ENCODE assay signal across 15 cellular contexts in the genomic region with DNA sequence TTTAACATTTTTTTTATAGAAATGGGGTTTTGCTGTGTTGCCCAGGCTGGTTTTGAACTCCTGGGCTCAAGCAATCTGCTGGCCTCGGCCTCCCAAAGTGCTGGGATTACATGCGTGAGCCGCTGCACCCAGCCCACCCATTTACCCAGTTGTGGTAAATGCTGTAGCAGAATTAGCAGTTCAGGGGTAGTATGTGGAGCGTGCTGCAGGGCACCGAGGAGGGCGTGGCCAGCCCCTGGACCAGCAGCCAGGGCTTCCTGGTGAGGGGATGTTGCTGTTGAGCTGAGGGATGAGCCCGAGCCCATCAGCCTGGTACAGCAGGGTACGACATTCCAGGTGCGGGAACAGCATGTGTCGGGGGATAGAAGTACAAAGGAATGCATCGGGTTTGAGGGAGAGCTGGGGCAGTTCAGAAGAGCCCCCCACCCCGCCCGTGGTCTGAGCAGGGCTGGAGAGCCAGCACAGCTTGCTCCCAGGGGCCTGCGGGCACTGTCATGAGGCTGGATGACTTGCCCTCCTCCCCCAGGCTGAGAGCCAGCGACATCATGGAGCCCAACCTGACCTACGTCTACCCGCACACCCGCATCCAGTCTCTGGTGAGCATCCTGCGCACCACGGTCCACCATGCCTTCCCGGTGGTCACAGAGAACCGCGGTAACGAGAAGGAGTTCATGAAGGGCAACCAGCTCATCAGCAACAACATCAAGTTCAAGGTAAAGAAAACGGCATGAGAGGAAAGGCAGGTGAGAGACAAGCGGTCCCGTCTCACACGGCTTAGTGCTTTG. TPM values are rescaled to one million over a fixed set of nuclear protein-coding genes. Genes with fewer than 3 reads are reported as not detected.
DNase-seq lines count a peak whose midpoint lies in the region; ATAC-seq and TF ChIP-seq lines count a peak whose summit lies in the region.
"Had no signal": no experiment of that assay in that cellular context is flagged by ENCODE, and none has a peak within 500 bp of the region (broad histone marks: within the 10 kb centered on the region; RNA-seq: fewer than 3 reads in every experiment).

No MANE protein-coding gene starts in this region.

- H3K4me2 ChIP-seq in neuronal stem cell (ENCODE audit: insufficient read depth, low read length, poor library complexity, severe bottlenecking): no peak overlapping the region
- H3K4me2 ChIP-seq: BLaER1 treated with 17β-estradiol and CSF1 and Interleukin-3, amounts not matched to agents 10 nM and 100 nM had no signal

- no peak overlapping the region for H2BK12ac ChIP-seq in neuronal stem cell (ENCODE audit: low read length)

- H2AK5ac ChIP-seq in neuronal stem cell (ENCODE audit: low read depth, low read length): no peak overlapping the region

- no CpG with 5 or more reads among the region's 28 CpGs for whole genome bisulfite sequencing in neuronal stem cell (ENCODE audit: extremely low coverage in 2 of 2, insufficient read length in 2 of 2, insufficient replicate concordance in 1 of 2), 2 donors

- H3K36me3 ChIP-seq in neuronal stem cell (replicated peaks in 1 of 2; ENCODE audit: control insufficient read depth in 2 of 2, insufficient read depth in 2 of 2, low read length in 2 of 2): peaks cover 76 to 96% of the 10 kb centered on the region in 2 donors

- peak; percentile 45 for DNase-seq in natural killer cell treated with Interleukin-12 subunit alpha and Interleukin-12 subunit beta and Interleukin-15 and Interleukin-18, amount 100 ng/mL, for 72 hours (ENCODE audit: low spot score)
- DNase-seq in natural killer cell: no peak
- no peak for DNase-seq in endothelial cell (ENCODE audit: low spot score)
- DNase-seq in neuronal stem cell (ENCODE audit: low spot score): no peak
- no peak for DNase-seq in T-helper 17 cell
- no peak for DNase-seq in GM13977 (ENCODE audit: low spot score)
- DNase-seq in DMS153 (lab: John Stamatoyannopoulos, UW): no peak
- DNase-seq: ACHN; CD4-positive, CD25-positive, alpha-beta regulatory T cell had no signal

- peak overlapping the region; percentile 25 for H3K23ac ChIP-seq in neuronal stem cell (ENCODE audit: low read depth, low read length, poor library complexity)

- H3K36me3 Mint-ChIP-seq in natural killer cell treated with Interleukin-12 subunit alpha and Interleukin-12 subunit beta and Interleukin-15 and Interleukin-18, amount 100 ng/mL, for 72 hours: peaks cover 9% of the 10 kb centered on the region
- H3K36me3 Mint-ChIP-seq in natural killer cell: peaks cover 6% of the 10 kb centered on the region
- peaks cover 45% of the 10 kb centered on the region for H3K36me3 Mint-ChIP-seq in endothelial cell (ENCODE audit: low read depth, unreplicated experiment)
- peaks cover 9% of the 10 kb centered on the region for H3K36me3 Mint-ChIP-seq in T-helper 17 cell (ENCODE audit: low read depth)

- no peak for TF ChIP-seq CTCF in natural killer cell (IDR thresholded peaks at IDR 0.05)
- TF ChIP-seq CTCF in endothelial cell (IDR thresholded peaks at IDR 0.05; ENCODE audit: unreplicated experiment): no peak
- no peak for TF ChIP-seq CTCF in GM13977 (IDR thresholded peaks at IDR 0.05; ENCODE audit: extremely low read depth, insufficient read depth, missing control alignments)

- no peak overlapping the region for H3K18ac ChIP-seq in neuronal stem cell (ENCODE audit: low read length)

- H3K4me1 Mint-ChIP-seq in natural killer cell treated with Interleukin-12 subunit alpha and Interleukin-12 subunit beta and Interleukin-15 and Interleukin-18, amount 100 ng/mL, for 72 hours (ENCODE audit: low read depth in 2 of 2): peaks cover 5 to 6% of the 10 kb centered on the region in 2 donors
- H3K4me1 Mint-ChIP-seq in natural killer cell: peaks cover 5 to 6% of the 10 kb centered on the region in 2 donors
- peaks cover 2% of the 10 kb centered on the region for H3K4me1 Mint-ChIP-seq in endothelial cell (ENCODE audit: unreplicated experiment)
- H3K4me1 Mint-ChIP-seq in T-helper 17 cell: peaks cover 6% of the 10 kb centered on the region

- peaks cover 4% of the 10 kb centered on the region for H3K79me1 ChIP-seq in neuronal stem cell (ENCODE audit: low read depth, low read length)

- intact Hi-C loops in natural killer cell (cut with micrococcal nuclease): no loop called here

- H3K4me3 ChIP-seq in neuronal stem cell (ENCODE audit: low read length in 2 of 2): no peak overlapping the region
- H3K4me3 ChIP-seq: BLaER1 treated with 17β-estradiol and CSF1 and Interleukin-3, amounts not matched to agents 10 nM and 100 nM had no signal

- H2AFZ ChIP-seq in neuronal stem cell (ENCODE audit: low read length): no peak overlapping the region

- no peak overlapping the region for H3K4me3 Mint-ChIP-seq in natural killer cell treated with Interleukin-12 subunit alpha and Interleukin-12 subunit beta and Interleukin-15 and Interleukin-18, amount 100 ng/mL, for 72 hours
- H3K4me3 Mint-ChIP-seq in natural killer cell (no peak overlapping the region), endothelial cell (ENCODE audit: unreplicated experiment) (peak overlapping the region; percentile 39), T-helper 17 cell (no peak overlapping the region)
- H3K4me3 Mint-ChIP-seq: CD4-positive, CD25-positive, alpha-beta regulatory T cell had no signal

- H3K4me1 ChIP-seq in neuronal stem cell (ENCODE audit: control insufficient read depth in 2 of 2, insufficient read depth in 1 of 2, low read depth in 1 of 2, low read length in 2 of 2): no peaks in the 10 kb centered on the region

- no peaks in the 10 kb centered on the region for H3K9me3 Mint-ChIP-seq in natural killer cell treated with Interleukin-12 subunit alpha and Interleukin-12 subunit beta and Interleukin-15 and Interleukin-18, amount 100 ng/mL, for 72 hours
- H3K9me3 Mint-ChIP-seq in natural killer cell (no peaks in the 10 kb centered on the region), endothelial cell (ENCODE audit: unreplicated experiment) (no peaks in the 10 kb centered on the region)
- H3K9me3 Mint-ChIP-seq: CD4-positive, CD25-positive, alpha-beta regulatory T cell had no signal

- peak overlapping the region; percentile 16 for H3K9ac ChIP-seq in neuronal stem cell (ENCODE audit: low read depth, low read length, poor library complexity)

- no peak for ATAC-seq in natural killer cell treated with Interleukin-12 subunit alpha and Interleukin-12 subunit beta and Interleukin-15 and Interleukin-18, amount 100 ng/mL, for 72 hours
- no peak for ATAC-seq in natural killer cell
- ATAC-seq in T-helper 17 cell: no peak
- ATAC-seq: HCT116 had no signal

- no peak overlapping the region for H2BK5ac ChIP-seq in neuronal stem cell (ENCODE audit: low read length)

- no peak overlapping the region for H3K14ac ChIP-seq in neuronal stem cell (ENCODE audit: low read length)

- H2BK15ac ChIP-seq in neuronal stem cell (ENCODE audit: low read length): no peak overlapping the region

- H3K27ac Mint-ChIP-seq in natural killer cell treated with Interleukin-12 subunit alpha and Interleukin-12 subunit beta and Interleukin-15 and Interleukin-18, amount 100 ng/mL, for 72 hours: no peak overlapping the region
- H3K27ac Mint-ChIP-seq in natural killer cell (no peak overlapping the region), endothelial cell (ENCODE audit: unreplicated experiment) (peak overlapping the region; percentile 11), T-helper 17 cell (no peak overlapping the region)
- H3K27ac Mint-ChIP-seq: CD4-positive, CD25-positive, alpha-beta regulatory T cell had no signal

- H3K27me3 ChIP-seq in neuronal stem cell (ENCODE audit: control insufficient read depth in 3 of 3, insufficient read depth in 3 of 3, low read depth in 1 of 3, low read length in 3 of 3): peaks cover 0 to 1% (median 0%) of the 10 kb centered on the region in 3 experiments
- H3K27me3 ChIP-seq: BLaER1 treated with 17β-estradiol and CSF1 and Interleukin-3, amounts not matched to agents 10 nM and 100 nM had no signal

- no peak overlapping the region for H3K4ac ChIP-seq in neuronal stem cell (ENCODE audit: low read length)

- H3K9me3 ChIP-seq in neuronal stem cell (replicated peaks in 1 of 2; ENCODE audit: control insufficient read depth in 2 of 2, insufficient read depth in 1 of 2, low read depth in 1 of 2, low read length in 2 of 2) (peaks cover 0 to 2% of the 10 kb centered on the region in 2 donors), T-helper 17 cell (ENCODE audit: control insufficient read depth, low read length, poor library complexity, severe bottlenecking) (no peaks in the 10 kb centered on the region)
- H3K9me3 ChIP-seq: BLaER1 treated with 17β-estradiol and CSF1 and Interleukin-3, amounts not matched to agents 10 nM and 100 nM had no signal

- no peak overlapping the region for H4K8ac ChIP-seq in neuronal stem cell (ENCODE audit: low read depth, low read length)

- no peak overlapping the region for H3K27ac ChIP-seq in neuronal stem cell (replicated peaks; ENCODE audit: low read length)
- H3K27ac ChIP-seq: HL-60 had no signal

- no peak overlapping the region for H4K91ac ChIP-seq in neuronal stem cell (ENCODE audit: low read depth, low read length, poor library complexity)

- in situ Hi-C loops in GM13977 (cut with MboI; ENCODE audit: low pct_unique_long_range_greater_than_20kb, low sequenced_read_pairs, unreplicated experiment): no loop called here

- no peaks in the 10 kb centered on the region for H3K27me3 Mint-ChIP-seq in natural killer cell treated with Interleukin-12 subunit alpha and Interleukin-12 subunit beta and Interleukin-15 and Interleukin-18, amount 100 ng/mL, for 72 hours
- no peaks in the 10 kb centered on the region for H3K27me3 Mint-ChIP-seq in natural killer cell (ENCODE audit: low read depth in 2 of 2)
- H3K27me3 Mint-ChIP-seq in endothelial cell (ENCODE audit: unreplicated experiment): peaks cover 11% of the 10 kb centered on the region
- H3K27me3 Mint-ChIP-seq in T-helper 17 cell: no peaks in the 10 kb centered on the region
- H3K27me3 Mint-ChIP-seq: CD4-positive, CD25-positive, alpha-beta regulatory T cell had no signal

- H2BK120ac ChIP-seq in neuronal stem cell (ENCODE audit: low read depth, low read length): no peak overlapping the region

RNA-seq across cellular contexts. Expression of gene NPPA, which starts 11.9 kb away (rescaled TPM):
- total RNA-seq in natural killer cell treated with Interleukin-12 subunit alpha and Interleukin-12 subunit beta and Interleukin-15 and Interleukin-18, amount 100 ng/mL, for 72 hours: not detected
- total RNA-seq in natural killer cell (not detected), endothelial cell (ENCODE audit: unreplicated experiment) (not detected), T-helper 17 cell (not detected)
- not detected for polyA plus RNA-seq in neuronal stem cell (2013, experiment 1 of 2)
- not detected for polyA plus RNA-seq in neuronal stem cell (2013, experiment 2 of 2)
- total RNA-seq: A172; CD4-positive, CD25-positive, alpha-beta regulatory T cell; Daoy; H4 had no signal
- polyA plus RNA-seq: CD4-positive, CD25-positive, alpha-beta regulatory T cell had no signal

RNA-seq across cellular contexts. Expression of gene NPPB, which starts 23.1 kb away (rescaled TPM):
- not detected for total RNA-seq in natural killer cell treated with Interleukin-12 subunit alpha and Interleukin-12 subunit beta and Interleukin-15 and Interleukin-18, amount 100 ng/mL, for 72 hours
- not detected for total RNA-seq in natural killer cell
- total RNA-seq in endothelial cell (ENCODE audit: unreplicated experiment): not detected
- 5.4 TPM for polyA plus RNA-seq in neuronal stem cell (2013, experiment 1 of 2)
- 5.2 TPM for polyA plus RNA-seq in neuronal stem cell (2013, experiment 2 of 2)
- not detected for total RNA-seq in T-helper 17 cell
- total RNA-seq: CD4-positive, CD25-positive, alpha-beta regulatory T cell; H4 had no signal
- polyA plus RNA-seq: CD4-positive, CD25-positive, alpha-beta regulatory T cell had no signal

RNA-seq across cellular contexts. Expression of gene CLCN6, which starts 29.6 kb away (rescaled TPM):
- 10 to 100 TPM; 15.0 to 31.0 TPM for total RNA-seq in natural killer cell treated with Interleukin-12 subunit alpha and Interleukin-12 subunit beta and Interleukin-15 and Interleukin-18, amount 100 ng/mL, for 72 hours
- total RNA-seq in natural killer cell: 10 to 100 TPM; 21.4 to 28.6 (median 25.6) TPM
- 42.9 TPM for total RNA-seq in endothelial cell (ENCODE audit: unreplicated experiment)
- polyA plus RNA-seq in neuronal stem cell (2013, experiment 1 of 2): 18.0 TPM
- polyA plus RNA-seq in neuronal stem cell (2013, experiment 2 of 2): 18.2 TPM
- 10 to 100 TPM; 11.7 to 13.8 TPM for total RNA-seq in T-helper 17 cell

RNA-seq across cellular contexts. Expression of gene MTHFR, which starts 29.9 kb away (rescaled TPM):
- total RNA-seq in natural killer cell treated with Interleukin-12 subunit alpha and Interleukin-12 subunit beta and Interleukin-15 and Interleukin-18, amount 100 ng/mL, for 72 hours: 10 to 100 TPM; 25.7 to 30.4 TPM
- total RNA-seq in natural killer cell (10 to 100 TPM; 61.8 to 78.4 (median 69.5) TPM), endothelial cell (ENCODE audit: unreplicated experiment) (27.2 TPM), T-helper 17 cell (10 to 100 TPM; 31.5 to 35.1 TPM)
- polyA plus RNA-seq in neuronal stem cell (2013, experiment 1 of 2): 7.3 TPM
- 7.7 TPM for polyA plus RNA-seq in neuronal stem cell (2013, experiment 2 of 2)
